2 cellular contexts compared by ENCODE assay signal in genomic region chr19:977058-977464, GRCh38.
TF ChIP-seq lines count a peak whose summit lies in the region.

No MANE protein-coding gene starts in this region.

TF ChIP-seq in SK-N-SH treated with all-trans-retinoic acid at 6 μM for 48 hours, 23 proteins besides CTCF, POLR2A, EP300 and RAD21 (continued from another document):
- no peak for TF ChIP-seq CSRNP3 (CRISPR knock-in tag; IDR thresholded peaks at IDR 0.05)
- no peak for TF ChIP-seq ESRRG (CRISPR knock-in tag; IDR thresholded peaks at IDR 0.05)
- TF ChIP-seq ZC3H10 (CRISPR knock-in tag; IDR thresholded peaks at IDR 0.05), result no peak
- TF ChIP-seq TCF4 (CRISPR knock-in tag; IDR thresholded peaks at IDR 0.05; ENCODE audit: borderline replicate concordance), result no peak
- TF ChIP-seq TSHZ2 (CRISPR knock-in tag; IDR thresholded peaks at IDR 0.05), result no peak
- TF ChIP-seq OSR1 (CRISPR knock-in tag; IDR thresholded peaks at IDR 0.05), result no peak
- TF ChIP-seq ZNF70 (CRISPR knock-in tag; IDR thresholded peaks at IDR 0.05), result no peak
- TF ChIP-seq SNAI2 (CRISPR knock-in tag; IDR thresholded peaks at IDR 0.05), result no peak
- TF ChIP-seq BACH2 (CRISPR knock-in tag; IDR thresholded peaks at IDR 0.05; ENCODE audit: borderline replicate concordance), result no peak
- no peak for TF ChIP-seq ZNF8 (CRISPR knock-in tag; IDR thresholded peaks at IDR 0.05)
- TF ChIP-seq ZFP30 (CRISPR knock-in tag; IDR thresholded peaks at IDR 0.05), result no peak
- TF ChIP-seq ZNF565 (CRISPR knock-in tag; conservative IDR thresholded peaks at IDR 0.05; ENCODE audit: low read depth), result no peak

TF ChIP-seq in SK-N-SH, 30 proteins besides CTCF, POLR2A, EP300 and RAD21 (continued from another document):
- TF ChIP-seq REST (IDR thresholded peaks at IDR 0.05; ENCODE audit: low read depth, low read length) (no peak), RCOR1 (IDR thresholded peaks at IDR 0.05; ENCODE audit: low read length) (no peak), MXI1 (IDR thresholded peaks at IDR 0.05; ENCODE audit: low read depth, low read length) (no peak), TCF12 (IDR thresholded peaks at IDR 0.05) (no peak), IRF3 (IDR thresholded peaks at IDR 0.05; ENCODE audit: low read depth, low read length) (no peak), POLR2AphosphoS5 (IDR thresholded peaks at IDR 0.05; ENCODE audit: low read depth, low read length) (no peak), YY1 (IDR thresholded peaks at IDR 0.05; ENCODE audit: low read depth) (no peak), USF2 (IDR thresholded peaks at IDR 0.05; ENCODE audit: borderline replicate concordance, low read depth, low read length) (no peak)
